ENCODE assay signal across 1 cellular context in the genomic region with DNA sequence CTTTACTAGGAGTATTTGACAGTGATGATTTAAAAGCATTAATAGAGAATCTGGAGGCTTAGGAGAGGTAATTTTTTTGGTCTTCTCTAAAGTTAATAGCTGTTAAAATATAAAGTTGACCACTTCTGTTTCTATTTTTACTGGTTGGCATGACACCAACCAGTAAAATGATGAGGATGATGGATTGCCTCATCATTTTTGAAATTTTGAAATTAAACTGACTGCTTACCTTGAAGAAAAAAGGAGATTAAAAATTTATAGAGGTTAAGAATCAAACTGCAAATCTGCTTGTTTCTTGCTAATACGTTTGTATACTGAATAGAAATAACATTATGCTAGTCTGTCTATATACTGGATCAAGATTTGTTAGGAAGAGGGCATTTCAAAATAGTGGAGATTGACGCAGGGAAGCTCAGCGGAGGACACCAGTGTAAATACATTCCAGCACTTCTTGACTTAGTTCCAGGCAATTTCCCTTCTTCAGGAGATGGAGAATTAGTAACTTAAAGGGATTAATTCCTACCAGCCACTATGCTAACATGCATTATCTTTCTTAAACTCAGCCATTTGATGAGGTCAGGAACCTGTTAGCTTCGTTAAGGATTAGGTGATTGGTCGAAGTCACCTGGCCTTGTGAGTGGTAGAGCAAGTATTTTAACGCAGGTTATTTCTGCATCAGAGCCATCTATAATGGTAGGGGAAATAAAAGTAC.
TF ChIP-seq lines count a peak whose summit lies in the region.

No MANE protein-coding gene starts in this region.

TF ChIP-seq in WTC11, 78 proteins besides CTCF, POLR2A, EP300 and RAD21 (continued from another document):
- TF ChIP-seq, protein P1, sequence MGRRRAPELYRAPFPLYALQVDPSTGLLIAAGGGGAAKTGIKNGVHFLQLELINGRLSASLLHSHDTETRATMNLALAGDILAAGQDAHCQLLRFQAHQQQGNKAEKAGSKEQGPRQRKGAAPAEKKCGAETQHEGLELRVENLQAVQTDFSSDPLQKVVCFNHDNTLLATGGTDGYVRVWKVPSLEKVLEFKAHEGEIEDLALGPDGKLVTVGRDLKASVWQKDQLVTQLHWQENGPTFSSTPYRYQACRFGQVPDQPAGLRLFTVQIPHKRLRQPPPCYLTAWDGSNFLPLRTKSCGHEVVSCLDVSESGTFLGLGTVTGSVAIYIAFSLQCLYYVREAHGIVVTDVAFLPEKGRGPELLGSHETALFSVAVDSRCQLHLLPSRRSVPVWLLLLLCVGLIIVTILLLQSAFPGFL (CRISPR knock-in tag; IDR thresholded peaks at IDR 0.05; ENCODE audit: borderline replicate concordance) = no peak
- TF ChIP-seq, protein P2, sequence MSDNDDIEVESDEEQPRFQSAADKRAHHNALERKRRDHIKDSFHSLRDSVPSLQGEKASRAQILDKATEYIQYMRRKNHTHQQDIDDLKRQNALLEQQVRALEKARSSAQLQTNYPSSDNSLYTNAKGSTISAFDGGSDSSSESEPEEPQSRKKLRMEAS (CRISPR knock-in tag; IDR thresholded peaks at IDR 0.05) = no peak
- TF ChIP-seq, protein P3, sequence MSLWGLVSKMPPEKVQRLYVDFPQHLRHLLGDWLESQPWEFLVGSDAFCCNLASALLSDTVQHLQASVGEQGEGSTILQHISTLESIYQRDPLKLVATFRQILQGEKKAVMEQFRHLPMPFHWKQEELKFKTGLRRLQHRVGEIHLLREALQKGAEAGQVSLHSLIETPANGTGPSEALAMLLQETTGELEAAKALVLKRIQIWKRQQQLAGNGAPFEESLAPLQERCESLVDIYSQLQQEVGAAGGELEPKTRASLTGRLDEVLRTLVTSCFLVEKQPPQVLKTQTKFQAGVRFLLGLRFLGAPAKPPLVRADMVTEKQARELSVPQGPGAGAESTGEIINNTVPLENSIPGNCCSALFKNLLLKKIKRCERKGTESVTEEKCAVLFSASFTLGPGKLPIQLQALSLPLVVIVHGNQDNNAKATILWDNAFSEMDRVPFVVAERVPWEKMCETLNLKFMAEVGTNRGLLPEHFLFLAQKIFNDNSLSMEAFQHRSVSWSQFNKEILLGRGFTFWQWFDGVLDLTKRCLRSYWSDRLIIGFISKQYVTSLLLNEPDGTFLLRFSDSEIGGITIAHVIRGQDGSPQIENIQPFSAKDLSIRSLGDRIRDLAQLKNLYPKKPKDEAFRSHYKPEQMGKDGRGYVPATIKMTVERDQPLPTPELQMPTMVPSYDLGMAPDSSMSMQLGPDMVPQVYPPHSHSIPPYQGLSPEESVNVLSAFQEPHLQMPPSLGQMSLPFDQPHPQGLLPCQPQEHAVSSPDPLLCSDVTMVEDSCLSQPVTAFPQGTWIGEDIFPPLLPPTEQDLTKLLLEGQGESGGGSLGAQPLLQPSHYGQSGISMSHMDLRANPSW (CRISPR knock-in tag; conservative IDR thresholded peaks at IDR 0.05; ENCODE audit: low read depth) = no peak
- TF ChIP-seq TP53 (CRISPR knock-in tag; IDR thresholded peaks at IDR 0.05) (no peak), NR2C2 (CRISPR knock-in tag; IDR thresholded peaks at IDR 0.05) (no peak)
TF ChIP-seq in WTC11: peak in this region for 0.
